In the genomic region with DNA sequence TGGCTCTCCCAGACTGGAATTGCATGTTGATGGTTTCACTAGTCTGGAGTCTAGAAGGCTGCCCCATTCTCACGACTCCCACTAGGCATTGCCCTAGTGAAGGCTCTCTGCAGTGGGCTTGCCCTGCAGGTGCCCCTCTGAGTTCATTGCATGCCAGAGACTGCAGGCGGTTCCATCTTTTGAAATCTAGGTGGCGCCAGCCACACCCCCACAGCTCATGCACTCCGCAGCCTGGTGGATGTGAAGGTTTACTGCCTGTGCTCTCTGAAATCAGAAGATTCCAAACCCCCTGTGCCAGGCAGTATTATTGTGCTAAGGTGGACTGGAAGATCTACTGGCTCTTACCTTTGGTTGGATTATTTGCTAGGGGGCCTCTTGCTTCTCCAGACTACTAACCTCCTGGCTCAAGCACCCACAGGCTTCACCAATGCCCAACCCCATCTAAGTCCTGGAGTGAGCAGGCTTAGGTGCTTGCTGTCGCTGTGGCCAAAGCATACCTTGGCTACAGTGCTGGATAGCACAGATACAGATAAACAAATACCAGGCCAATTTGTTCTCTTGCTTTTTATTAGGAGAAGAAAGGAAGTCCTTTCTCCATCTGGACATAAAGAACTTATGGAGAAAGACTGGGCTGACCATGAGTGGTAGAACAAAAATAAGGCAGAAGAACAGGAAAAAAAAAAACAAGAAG, we compare ENCODE assay signal across 15 cellular contexts.
DNase-seq lines count a peak whose midpoint lies in the region; ATAC-seq and TF ChIP-seq lines count a peak whose summit lies in the region.
"Had no signal": no experiment of that assay in that cellular context is flagged by ENCODE, and none has a peak within 500 bp of the region (broad histone marks: within the 10 kb centered on the region; RNA-seq: fewer than 3 reads in every experiment).

No MANE protein-coding gene starts in this region.

- ATAC-seq in Panc1 (no peak), foreskin keratinocyte (no peak)
- ATAC-seq: activated T-cell treated with anti-CD3 and anti-CD28 coated beads, Interleukin-2, amount 50 U/mL, for 72 hours had no signal

- in situ Hi-C loops in Panc1 (cut with HindIII; ENCODE audit: low pct_unique_long_range_greater_than_20kb, low sequenced_read_pairs), result no loop called here

- no peak overlapping the region for H3K4me3 ChIP-seq in DOHH2 (ENCODE audit: low read length)
- H3K4me3 ChIP-seq in Panc1 (ENCODE audit: low read depth in 2 of 2, low read length in 2 of 2), result no peak overlapping the region
- H3K4me3 ChIP-seq: coronary artery, skin epidermis had no signal

- H3K4me2 ChIP-seq in DOHH2 (ENCODE audit: low read length), result no peak overlapping the region

- H3K9me3 ChIP-seq in DOHH2 (ENCODE audit: control insufficient read depth, insufficient read depth, low read length) (no peaks in the 10 kb centered on the region), Panc1 (ENCODE audit: control insufficient read depth, insufficient read depth, low read depth, low read length) (no peaks in the 10 kb centered on the region)

- no peaks in the 10 kb centered on the region for H3K79me2 ChIP-seq in DOHH2 (ENCODE audit: control insufficient read depth, low read length)

- no peak overlapping the region for H3K4me3 Mint-ChIP-seq in MCF 10A (ENCODE audit: unreplicated experiment)
- H3K4me3 Mint-ChIP-seq: activated CD4-positive, alpha-beta T cell treated with anti-CD3 and anti-CD28 coated beads, Interleukin-2, amount 10 ng/mL, durations not matched to agents 7 days and 5 days; activated T-cell treated with anti-CD3 and anti-CD28 coated beads, Interleukin-2, amount 50 U/mL, for 72 hours; CD4-positive, alpha-beta memory T cell had no signal

- H3K9me2 ChIP-seq in DOHH2 (replicated peaks; ENCODE audit: control insufficient read depth, low read length), result no peaks in the 10 kb centered on the region

- DNase-seq in HEK293T (ENCODE audit: extremely low spot score) (peak; percentile 59), Panc1 (ENCODE audit: low read depth, low spot score) (no peak), foreskin keratinocyte (no peak), SKM-1 treated with dmso at 0.1 percent for 144 hours (lab: John Stamatoyannopoulos, UW; ENCODE audit: unreplicated experiment) (no peak), MCF 10A (ENCODE audit: unreplicated experiment) (no peak), cortex of kidney (lab: John Stamatoyannopoulos, UW) (no peak), NOMO-1 (lab: John Stamatoyannopoulos, UW; ENCODE audit: unreplicated experiment in 2 of 2) (no peak)
- DNase-seq: activated CD4-positive, alpha-beta T cell treated with anti-CD3 and anti-CD28 coated beads, Interleukin-2, amount 10 ng/mL, durations not matched to agents 7 days and 5 days; activated T-cell treated with anti-CD3 and anti-CD28 coated beads, Interleukin-2, amount 50 U/mL, for 72 hours; CD4-positive, alpha-beta memory T cell; NCI-H2029 treated with DMSO at 0.1 percent for 48 hours; T-helper 2 cell had no signal

- POLR2A ChIA-PET in HEK293T (lab: Yijun Ruan, JAX), result no interaction called here
- POLR2A ChIA-PET in Panc1 (lab: Charles Lee), result no interaction called here
- POLR2A ChIA-PET in MCF 10A (lab: Yijun Ruan, JAX), result interaction anchor here (0.6 kb wide), 1 partner anchor 402 kb away, joined by 3 read pairs; no protein-coding TSS in a partner anchor

- no peaks in the 10 kb centered on the region for H3K36me3 Mint-ChIP-seq in MCF 10A (ENCODE audit: insufficient read depth, unreplicated experiment)

- no peaks in the 10 kb centered on the region for H3K36me3 ChIP-seq in DOHH2 (ENCODE audit: control insufficient read depth, low read length)
- no peaks in the 10 kb centered on the region for H3K36me3 ChIP-seq in Panc1 (ENCODE audit: control insufficient read depth, insufficient read depth, low read length)

- peaks cover 13% of the 10 kb centered on the region for H3K9me3 Mint-ChIP-seq in MCF 10A (ENCODE audit: unreplicated experiment)
- H3K9me3 Mint-ChIP-seq: activated CD4-positive, alpha-beta T cell treated with anti-CD3 and anti-CD28 coated beads, Interleukin-2, amount 10 ng/mL, durations not matched to agents 7 days and 5 days had no signal

- H4K20me1 ChIP-seq in DOHH2 (ENCODE audit: control insufficient read depth, insufficient read depth, low read depth, low read length), result no peaks in the 10 kb centered on the region

- H3K27me3 ChIP-seq in DOHH2 (ENCODE audit: control insufficient read depth, low read length) (no peaks in the 10 kb centered on the region), Panc1 (ENCODE audit: control insufficient read depth, insufficient read depth, low read length) (peaks cover 11% of the 10 kb centered on the region), foreskin keratinocyte (peaks cover 15% of the 10 kb centered on the region)

- CTCF ChIA-PET in HEK293T (lab: Yijun Ruan, JAX), result interaction anchor here (1.7 kb wide), 1 partner anchor 15 kb away, joined by 5 read pairs; no protein-coding TSS in a partner anchor
- CTCF ChIA-PET in Panc1 (lab: Charles Lee), result no interaction called here
- CTCF ChIA-PET in MCF 10A (lab: Yijun Ruan, JAX), result interaction anchor here (0.6 to 3.3 kb wide), 3 partner anchors 16 to 313 kb away, joined by 3 to 15 read pairs (median 3); no protein-coding TSS in a partner anchor

- H3K27ac Mint-ChIP-seq in MCF 10A (ENCODE audit: low read depth, unreplicated experiment), result no peak overlapping the region
- H3K27ac Mint-ChIP-seq: activated CD4-positive, alpha-beta T cell treated with anti-CD3 and anti-CD28 coated beads, Interleukin-2, amount 10 ng/mL, durations not matched to agents 7 days and 5 days; activated T-cell treated with anti-CD3 and anti-CD28 coated beads, Interleukin-2, amount 50 U/mL, for 72 hours; CD4-positive, alpha-beta memory T cell had no signal

- H3F3A ChIP-seq in DOHH2 (ENCODE audit: control insufficient read depth, insufficient read depth), result no peaks in the 10 kb centered on the region

- H3K27ac ChIP-seq in DOHH2 (ENCODE audit: low read depth, low read length), result no peak overlapping the region
- H3K27ac ChIP-seq in Panc1 (ENCODE audit: low read length), result no peak overlapping the region
- no peak overlapping the region for H3K27ac ChIP-seq in foreskin keratinocyte
- H3K27ac ChIP-seq: coronary artery, skin epidermis had no signal

- H3K27me3 Mint-ChIP-seq in MCF 10A (ENCODE audit: insufficient read depth, unreplicated experiment), result peaks cover 69% of the 10 kb centered on the region

- H3K4me1 ChIP-seq in DOHH2 (ENCODE audit: control insufficient read depth, low read length) (no peaks in the 10 kb centered on the region), Panc1 (ENCODE audit: control insufficient read depth, insufficient read depth, low read length) (no peaks in the 10 kb centered on the region), foreskin keratinocyte (no peaks in the 10 kb centered on the region)

- TF ChIP-seq CTCF in DOHH2 (IDR thresholded peaks at IDR 0.05; ENCODE audit: low read depth, low read length, poor library complexity, severe bottlenecking), result peak; percentile 48
- peak; percentile 45 for TF ChIP-seq CTCF in Panc1 (IDR thresholded peaks at IDR 0.05)
- TF ChIP-seq CTCF in foreskin keratinocyte (conservative IDR thresholded peaks at IDR 0.05), result peak; percentile 33
- no peak for TF ChIP-seq CTCF in MCF 10A (IDR thresholded peaks at IDR 0.05; ENCODE audit: unreplicated experiment)

- intact Hi-C loops in Panc1 (cut with micrococcal nuclease; ENCODE audit: unreplicated experiment), result no loop called here
- intact Hi-C loops in MCF 10A (cut with micrococcal nuclease), result no loop called here

- BruUV-seq in Panc1 (replicated peaks; lab: Mats Ljungman, UMichigan) (no TSS peak), MCF 10A (replicated peaks; lab: Mats Ljungman, UMichigan) (no TSS peak)

- H3K4me1 Mint-ChIP-seq in MCF 10A (ENCODE audit: insufficient read depth, unreplicated experiment), result peaks cover 3% of the 10 kb centered on the region
- H3K4me1 Mint-ChIP-seq: activated CD4-positive, alpha-beta T cell treated with anti-CD3 and anti-CD28 coated beads, Interleukin-2, amount 10 ng/mL, durations not matched to agents 7 days and 5 days; CD4-positive, alpha-beta memory T cell had no signal

TF ChIP-seq in HEK293T, 16 proteins besides CTCF, POLR2A, EP300 and RAD21:
- TF ChIP-seq BHLHE40 (IDR thresholded peaks at IDR 0.05; ENCODE audit: borderline replicate concordance) (no peak), ELF4 (IDR thresholded peaks at IDR 0.05) (no peak), SUZ12 (IDR thresholded peaks at IDR 0.05) (no peak), HDGF (IDR thresholded peaks at IDR 0.05; ENCODE audit: borderline replicate concordance) (no peak)
